ENCODE assay signal across 8 cellular contexts in the genomic region with DNA sequence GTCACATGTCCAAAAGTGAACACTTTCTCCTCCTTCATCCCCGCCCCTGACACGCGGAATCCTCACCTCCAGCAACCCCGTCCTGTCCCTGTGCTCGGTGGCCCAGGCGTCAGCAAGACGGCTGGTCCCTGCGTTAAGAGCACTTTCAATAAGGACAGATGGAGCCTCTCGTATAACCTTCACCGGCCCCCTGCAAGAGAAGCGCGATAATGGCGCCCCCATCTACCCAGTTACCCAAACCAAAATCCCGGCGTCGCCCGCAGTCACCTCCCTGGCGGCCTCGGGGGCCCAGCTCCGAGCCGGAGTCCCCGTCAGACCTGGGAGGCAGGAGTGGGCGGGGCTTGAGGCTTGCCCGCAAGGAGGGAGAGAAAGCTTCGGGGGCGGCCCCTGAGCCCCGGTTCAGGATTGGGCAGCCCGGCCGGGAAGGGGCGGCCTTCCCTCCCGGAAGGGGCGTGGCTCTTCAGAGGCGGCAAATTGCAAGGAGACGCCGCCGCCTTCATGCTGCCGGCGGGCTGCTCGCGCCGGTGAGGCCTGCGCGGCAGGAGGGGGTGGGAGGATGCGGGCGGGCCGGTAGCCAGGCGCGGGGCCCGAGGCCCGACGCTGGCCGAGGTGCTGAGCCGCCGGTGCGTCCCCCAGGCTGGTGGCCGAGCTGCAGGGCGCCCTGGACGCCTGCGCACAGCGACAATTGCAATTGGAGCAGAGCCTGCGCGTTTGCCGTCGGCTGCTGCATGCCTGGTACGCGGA. TPM values are rescaled to one million over a fixed set of nuclear protein-coding genes. Genes with fewer than 3 reads are reported as not detected.
DNase-seq lines count a peak whose midpoint lies in the region; ATAC-seq and TF ChIP-seq lines count a peak whose summit lies in the region.

A gene with protein sequence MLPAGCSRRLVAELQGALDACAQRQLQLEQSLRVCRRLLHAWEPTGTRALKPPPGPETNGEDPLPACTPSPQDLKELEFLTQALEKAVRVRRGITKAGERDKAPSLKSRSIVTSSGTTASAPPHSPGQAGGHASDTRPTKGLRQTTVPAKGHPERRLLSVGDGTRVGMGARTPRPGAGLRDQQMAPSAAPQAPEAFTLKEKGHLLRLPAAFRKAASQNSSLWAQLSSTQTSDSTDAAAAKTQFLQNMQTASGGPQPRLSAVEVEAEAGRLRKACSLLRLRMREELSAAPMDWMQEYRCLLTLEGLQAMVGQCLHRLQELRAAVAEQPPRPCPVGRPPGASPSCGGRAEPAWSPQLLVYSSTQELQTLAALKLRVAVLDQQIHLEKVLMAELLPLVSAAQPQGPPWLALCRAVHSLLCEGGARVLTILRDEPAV (plus strand): TSS at position 463 of the 744 bp plus-strand sequence. CDS start 36 bp downstream, at position 499.

- no peaks in the 10 kb centered on the region for H3K9me3 ChIP-seq in PC-9 (ENCODE audit: insufficient read depth, low read depth)
- no peaks in the 10 kb centered on the region for H3K9me3 ChIP-seq in esophagus (ENCODE audit: control insufficient read depth in 2 of 2, insufficient read depth in 1 of 2, low read depth in 1 of 2, low read length in 1 of 2)
- H3K9me3 ChIP-seq in muscle layer of colon (ENCODE audit: low read length), result no peaks in the 10 kb centered on the region

- H3F3A ChIP-seq in PC-9 (ENCODE audit: insufficient read depth, low read depth), result peaks cover 40% of the 10 kb centered on the region

- H3K79me2 ChIP-seq in PC-9 (ENCODE audit: low read depth), result peaks cover 7% of the 10 kb centered on the region

- ATAC-seq in GM21619 (IDR thresholded peaks at IDR 0.05; ENCODE audit: unreplicated experiment), result peak; percentile 88

- POLR2A ChIA-PET in PC-9 (lab: Charles Lee; ENCODE audit: unreplicated experiment), result interaction anchor here (0.6 to 1.2 kb wide), 5 partner anchors 9 to 966 kb away, joined by 4 to 16 read pairs (median 6); no protein-coding TSS in a partner anchor

- H2AFZ ChIP-seq in PC-9, result peak within 1 kb of the TSS; percentile 80

- 0 out of 2 replicates have a peak, but pooled peaks cover 4% of the 10 kb centered on the region for H4K20me1 ChIP-seq in PC-9 (ENCODE audit: insufficient read depth)

- H3K9me2 ChIP-seq in PC-9 (ENCODE audit: insufficient read depth), result no peaks in the 10 kb centered on the region

- in situ Hi-C loops in KBM-7 (cut with MboI; ENCODE audit: low pct_unique_long_range_greater_than_20kb, low sequenced_read_pairs), result no loop called here

- H3K4me3 ChIP-seq in PC-9 (peak within 1 kb of the TSS; percentile 61), esophagus (ENCODE audit: low read depth in 1 of 2, low read length in 2 of 2) (peak within 1 kb of the TSS; percentile 52 to 56), muscle layer of colon (ENCODE audit: low read depth in 1 of 2, low read length in 2 of 2) (peak within 1 kb of the TSS; percentile 85 to 88)

- H3K4me1 ChIP-seq in PC-9 (replicated peaks; ENCODE audit: insufficient read depth) (peaks cover 19% of the 10 kb centered on the region), esophagus (ENCODE audit: control insufficient read depth in 2 of 2, insufficient read depth in 2 of 2, low read length in 1 of 2) (peaks cover 7% of the 10 kb centered on the region in 2 donors), muscle layer of colon (ENCODE audit: insufficient read depth, low read length) (peaks cover 13% of the 10 kb centered on the region)

- BruUV-seq in PC-9 (replicated peaks; lab: Mats Ljungman, UMichigan), result no TSS peak

- H3K27me3 ChIP-seq in PC-9 (ENCODE audit: insufficient read depth, low read depth), result no peaks in the 10 kb centered on the region
- H3K27me3 ChIP-seq in esophagus (ENCODE audit: control insufficient read depth in 1 of 2, insufficient read depth in 2 of 2, low read length in 2 of 2), result no peaks in the 10 kb centered on the region
- H3K27me3 ChIP-seq in muscle layer of colon (ENCODE audit: control insufficient read depth in 1 of 2, insufficient read depth in 2 of 2, low read length in 2 of 2), result no peaks in the 10 kb centered on the region

- 0 to 1% methylated on average over 50 to 66 of the region's 66 CpGs for WGBS in esophagus, 2 donors

- H3K4me2 ChIP-seq in PC-9, result peak within 1 kb of the TSS; percentile 94

- peak; percentile 93 for DNase-seq in DMS153 (lab: John Stamatoyannopoulos, UW)
- peak; percentile 99 for DNase-seq in KBM-7
- peak; percentile 88 to 98 for DNase-seq in PC-9
- DNase-seq in activated T-cell treated with anti-CD3 and anti-CD28 coated beads for 48 hours (ENCODE audit: low read depth), result peak; percentile 98
- DNase-seq in stimulated activated CD8-positive, alpha-beta memory T cell treated with anti-CD3 and anti-CD28 coated beads, Interleukin-7, amount 100 ng/mL, for 1 hour (ENCODE audit: low read depth in 2 of 2), result peak; percentile 91 to 95

- H3K36me3 ChIP-seq in PC-9 (ENCODE audit: low read depth), result no peaks in the 10 kb centered on the region
- peaks cover 0 to 11% of the 10 kb centered on the region in 2 donors for H3K36me3 ChIP-seq in esophagus (ENCODE audit: control insufficient read depth in 2 of 2, insufficient read depth in 2 of 2, low read length in 1 of 2)
- H3K36me3 ChIP-seq in muscle layer of colon (ENCODE audit: insufficient read depth, low read length), result no peaks in the 10 kb centered on the region

- TF ChIP-seq CTCF in PC-9 (conservative IDR thresholded peaks at IDR 0.05), result no peak

- intact Hi-C loops in PC-9 (cut with micrococcal nuclease; ENCODE audit: unreplicated experiment), result no loop called here

- CTCF ChIA-PET in PC-9 (lab: Charles Lee), result interaction anchor here (0.6 to 1.1 kb wide), 2 partner anchors 41 to 235 kb away, joined by 3 read pairs; no protein-coding TSS in a partner anchor

- H3K27ac ChIP-seq in PC-9 (no peak within 1 kb of the TSS), esophagus (ENCODE audit: low read depth in 2 of 2, low read length in 1 of 2) (no peak within 1 kb of the TSS), muscle layer of colon (ENCODE audit: low read depth, low read length) (peak within 1 kb of the TSS; percentile 61)

- no peak within 1 kb of the TSS for H3K9ac ChIP-seq in muscle layer of colon (ENCODE audit: low read length)

RNA-seq across cellular contexts. Expression of the gene that starts here (rescaled TPM):
- total RNA-seq in PC-9 (2021), result 26.3 and 28.0 TPM in 2 replicates
- 1 to 10 TPM; 3.7 to 6.0 TPM for polyA plus RNA-seq in esophagus
